14 cellular contexts compared by ENCODE assay signal in genomic region chr6:88376759-88377387, GRCh38.
A peak's percentile ranks its signal among the peaks of the same experiment; 100 is the strongest.
DNase-seq lines count a peak whose midpoint lies in the region; ATAC-seq, FAIRE-seq and TF ChIP-seq lines count a peak whose summit lies in the region.
"Had no signal": no experiment of that assay in that cellular context is flagged by ENCODE, and none has a peak within 500 bp of the region (broad histone marks: within the 10 kb centered on the region; RNA-seq: fewer than 3 reads in every experiment).

No MANE protein-coding gene starts in this region.

- no peak for TF ChIP-seq CTCF in ascending aorta (IDR thresholded peaks at IDR 0.05)
- TF ChIP-seq CTCF in kidney (IDR thresholded peaks at IDR 0.05; ENCODE audit: borderline replicate concordance, extremely low read depth, insufficient read depth), result no peak

- H3K9me3 ChIP-seq in ascending aorta (no peaks in the 10 kb centered on the region), kidney (ENCODE audit: control insufficient read depth in 1 of 2, low read length in 2 of 2) (no peaks in the 10 kb centered on the region)

- no peaks in the 10 kb centered on the region for H3K27me3 ChIP-seq in ascending aorta

- H3K27ac ChIP-seq in ascending aorta (peak overlapping the region; percentile 58 to 75), kidney (ENCODE audit: low read depth in 2 of 2, low read length in 2 of 2) (no peak overlapping the region)

- H3K9ac ChIP-seq in kidney (ENCODE audit: low read length in 2 of 2), result no peak overlapping the region

- no peak overlapping the region for H3K4me3 ChIP-seq in ascending aorta
- no peak overlapping the region for H3K4me3 ChIP-seq in kidney (ENCODE audit: low read length in 2 of 2)

- POLR2A ChIA-PET in HEK293T (lab: Yijun Ruan, JAX), result no interaction called here

- H3K4me1 ChIP-seq in ascending aorta, result peaks cover 6 to 26% of the 10 kb centered on the region in 2 donors
- H3K4me1 ChIP-seq in kidney (ENCODE audit: control insufficient read depth in 1 of 2, insufficient read depth in 1 of 2, low read depth in 1 of 2, low read length in 2 of 2), result no peaks in the 10 kb centered on the region

- CTCF ChIA-PET in HEK293T (lab: Yijun Ruan, JAX), result no interaction called here

- ATAC-seq in left cardiac atrium (peak; percentile 25 to 59), Right ventricle myocardium inferior (no peak)

- intact Hi-C loops in left cardiac atrium (cut with DNase I), result no loop called here
- intact Hi-C loops in Right ventricle myocardium inferior (cut with DNase I), result no loop called here
- intact Hi-C loops in ascending aorta (cut with DNase I), result loop anchor here (5.0 kb wide), 1 partner anchor 675 kb away; the partner anchor contains the start of gene AKIRIN2
- intact Hi-C loops in kidney (cut with DNase I), result no loop called here

- DNase-seq in left cardiac atrium (no peak), Right ventricle myocardium inferior (ENCODE audit: missing footprints) (no peak), ascending aorta (ENCODE audit: low spot score in 2 of 2) (no peak), kidney (no peak), mucosa of gallbladder (ENCODE audit: low spot score) (no peak), GOT3 (lab: John Stamatoyannopoulos, UW) (no peak), HEK293T (ENCODE audit: extremely low spot score) (no peak), NCI-H1436 (lab: John Stamatoyannopoulos, UW) (no peak)
- DNase-seq: activated CD4-positive, CD25-positive, alpha-beta regulatory T cell; activated T-cell treated with anti-CD3 and anti-CD28 coated beads, Interleukin-2, amount 50 U/mL, for 48 hours; caudate nucleus; NCI-H1105; NCI-H82 had no signal

- peak; percentile 3 for FAIRE-seq in kidney (lab: Jason Lieb, UNC)
- FAIRE-seq: A204.1 had no signal

- H3K36me3 ChIP-seq in ascending aorta (no peaks in the 10 kb centered on the region), kidney (ENCODE audit: control insufficient read depth in 1 of 2, insufficient read depth in 2 of 2, low read length in 2 of 2) (no peaks in the 10 kb centered on the region)

TF ChIP-seq in HEK293T, 16 proteins besides CTCF, POLR2A, EP300 and RAD21:
- TF ChIP-seq HDGF (IDR thresholded peaks at IDR 0.05; ENCODE audit: borderline replicate concordance) (no peak), LEF1 (IDR thresholded peaks at IDR 0.05; ENCODE audit: borderline replicate concordance) (no peak)

Comparison
In these comparisons a context has a peak if more than half of its experiments do, and no peak if none do; other contexts are left out.
1. H3K27ac ChIP-seq: peak in ascending aorta (2 of 2); none in kidney (0 of 2).